Comparison of ENCODE assay signal across 7 cellular contexts in genomic region chr5:50744761-50745160, GRCh38.
DNase-seq lines count a peak whose midpoint lies in the region; ATAC-seq and TF ChIP-seq lines count a peak whose summit lies in the region.

No MANE protein-coding gene starts in this region.

- TF ChIP-seq CTCF in colonic mucosa (IDR thresholded peaks at IDR 0.05) (no peak), prostate gland (IDR thresholded peaks at IDR 0.05) (no peak)

- ATAC-seq in GM18499 (IDR thresholded peaks at IDR 0.05; ENCODE audit: insufficient read depth, unreplicated experiment) (peak; percentile 37), GM21825 (IDR thresholded peaks at IDR 0.05; ENCODE audit: unreplicated experiment) (peak; percentile 51)

- intact Hi-C loops in colonic mucosa (cut with DNase I), result no loop called here
- intact Hi-C loops in prostate gland (cut with DNase I), result no loop called here

- TF ChIP-seq POLR2A in prostate gland (IDR thresholded peaks at IDR 0.05), result no peak

- H3K4me3 ChIP-seq in MG63 (peak overlapping the region; percentile 26), colonic mucosa (no peak overlapping the region), prostate gland (peak overlapping the region; percentile 2 to 16)

- WGBS in prostate gland, result 6% methylated on average over 2 of the region's 2 CpGs

- H3K9me3 ChIP-seq in MG63, result no peaks in the 10 kb centered on the region
- no peaks in the 10 kb centered on the region for H3K9me3 ChIP-seq in colonic mucosa
- H3K9me3 ChIP-seq in prostate gland, result no peaks in the 10 kb centered on the region

- H3K27me3 ChIP-seq in MG63, result no peaks in the 10 kb centered on the region
- no peaks in the 10 kb centered on the region for H3K27me3 ChIP-seq in colonic mucosa
- no peaks in the 10 kb centered on the region for H3K27me3 ChIP-seq in prostate gland (replicated peaks; ENCODE audit: insufficient read depth)

- H3K27ac ChIP-seq in colonic mucosa, result peak overlapping the region; percentile 38
- H3K27ac ChIP-seq in prostate gland, result peak overlapping the region; percentile 40 to 49

- DNase-seq in MG63 (no peak), colonic mucosa (no peak), prostate gland (ENCODE audit: low spot score) (no peak)
- DNase-seq in stimulated activated naive CD4-positive, alpha-beta T cell treated with Interleukin-2 at 50 U/mL for 16 hours (lab: John Stamatoyannopoulos, UW), result no peak
- DNase-seq in stimulated activated CD4-positive, alpha-beta T cell treated with anti-CD3 and anti-CD28 coated beads, Interleukin-4, amount 100 ng/mL, for 4 hours, result no peak

- H3K4me1 ChIP-seq in colonic mucosa (no peaks in the 10 kb centered on the region), prostate gland (replicated peaks) (no peaks in the 10 kb centered on the region)

- no peak overlapping the region for H3K9ac ChIP-seq in colonic mucosa (ENCODE audit: low read depth in 2 of 2, low read length in 2 of 2)

- H3K36me3 ChIP-seq in MG63 (no peaks in the 10 kb centered on the region), colonic mucosa (no peaks in the 10 kb centered on the region), prostate gland (no peaks in the 10 kb centered on the region)
